In genomic region chr14:70721542-70721941, GRCh38 we compare ENCODE assay signal across 1 cellular context.
A peak's percentile ranks its signal among the peaks of the same experiment; 100 is the strongest.
TF ChIP-seq lines count a peak whose summit lies in the region.

No MANE protein-coding gene starts in this region.

TF ChIP-seq in HepG2, 621 proteins besides CTCF, POLR2A, EP300 and RAD21 (continued from another document):
- TF ChIP-seq ZNF530 (CRISPR knock-in tag; IDR thresholded peaks at IDR 0.05; ENCODE audit: low read depth) (no peak), FOSL2 (CRISPR knock-in tag; IDR thresholded peaks at IDR 0.05) (0 out of 2 replicates have a peak, but pooled peaks have one; percentile 32), ZFP36L1 (CRISPR knock-in tag; IDR thresholded peaks at IDR 0.05) (no peak)
TF ChIP-seq in HepG2: peak in this region for 7.
